Comparison of ENCODE assay signal across 2 cellular contexts in the genomic region with DNA sequence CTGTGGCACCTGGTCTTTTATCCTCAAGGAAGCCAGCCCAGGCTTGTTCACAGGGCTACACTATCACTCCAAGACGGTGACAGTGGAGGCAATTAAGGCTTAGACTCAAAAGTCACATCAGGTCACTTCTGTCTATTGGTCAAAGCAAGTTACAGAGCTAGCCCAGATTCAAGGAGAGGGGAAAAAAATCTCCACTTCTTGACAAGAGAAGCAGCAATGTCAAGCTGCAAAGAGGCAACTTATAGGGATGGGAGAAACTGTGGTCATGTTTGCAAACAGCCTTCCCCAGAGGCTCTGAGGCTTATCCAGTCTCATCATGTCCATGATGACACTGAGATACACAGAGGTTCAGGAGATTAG.
TF ChIP-seq lines count a peak whose summit lies in the region.

No MANE protein-coding gene starts in this region.

TF ChIP-seq in SK-N-SH treated with all-trans-retinoic acid at 6 μM for 48 hours, 23 proteins besides CTCF, POLR2A, EP300 and RAD21 (continued from another document):
- no peak for TF ChIP-seq CREB5 (CRISPR knock-in tag; IDR thresholded peaks at IDR 0.05; ENCODE audit: low read depth)
- no peak for TF ChIP-seq TSHZ2 (CRISPR knock-in tag; IDR thresholded peaks at IDR 0.05)
- TF ChIP-seq RARB (CRISPR knock-in tag; IDR thresholded peaks at IDR 0.05): no peak
- no peak for TF ChIP-seq CSDC2 (CRISPR knock-in tag; IDR thresholded peaks at IDR 0.05)
- TF ChIP-seq, protein P1, sequence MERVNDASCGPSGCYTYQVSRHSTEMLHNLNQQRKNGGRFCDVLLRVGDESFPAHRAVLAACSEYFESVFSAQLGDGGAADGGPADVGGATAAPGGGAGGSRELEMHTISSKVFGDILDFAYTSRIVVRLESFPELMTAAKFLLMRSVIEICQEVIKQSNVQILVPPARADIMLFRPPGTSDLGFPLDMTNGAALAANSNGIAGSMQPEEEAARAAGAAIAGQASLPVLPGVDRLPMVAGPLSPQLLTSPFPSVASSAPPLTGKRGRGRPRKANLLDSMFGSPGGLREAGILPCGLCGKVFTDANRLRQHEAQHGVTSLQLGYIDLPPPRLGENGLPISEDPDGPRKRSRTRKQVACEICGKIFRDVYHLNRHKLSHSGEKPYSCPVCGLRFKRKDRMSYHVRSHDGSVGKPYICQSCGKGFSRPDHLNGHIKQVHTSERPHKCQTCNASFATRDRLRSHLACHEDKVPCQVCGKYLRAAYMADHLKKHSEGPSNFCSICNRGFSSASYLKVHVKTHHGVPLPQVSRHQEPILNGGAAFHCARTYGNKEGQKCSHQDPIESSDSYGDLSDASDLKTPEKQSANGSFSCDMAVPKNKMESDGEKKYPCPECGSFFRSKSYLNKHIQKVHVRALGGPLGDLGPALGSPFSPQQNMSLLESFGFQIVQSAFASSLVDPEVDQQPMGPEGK (CRISPR knock-in tag; IDR thresholded peaks at IDR 0.05; ENCODE audit: borderline replicate concordance): no peak
- TF ChIP-seq POU6F1 (CRISPR knock-in tag; IDR thresholded peaks at IDR 0.05; ENCODE audit: borderline replicate concordance, low read depth): no peak
- TF ChIP-seq ZNF8 (CRISPR knock-in tag; IDR thresholded peaks at IDR 0.05): no peak
- TF ChIP-seq, protein P2, sequence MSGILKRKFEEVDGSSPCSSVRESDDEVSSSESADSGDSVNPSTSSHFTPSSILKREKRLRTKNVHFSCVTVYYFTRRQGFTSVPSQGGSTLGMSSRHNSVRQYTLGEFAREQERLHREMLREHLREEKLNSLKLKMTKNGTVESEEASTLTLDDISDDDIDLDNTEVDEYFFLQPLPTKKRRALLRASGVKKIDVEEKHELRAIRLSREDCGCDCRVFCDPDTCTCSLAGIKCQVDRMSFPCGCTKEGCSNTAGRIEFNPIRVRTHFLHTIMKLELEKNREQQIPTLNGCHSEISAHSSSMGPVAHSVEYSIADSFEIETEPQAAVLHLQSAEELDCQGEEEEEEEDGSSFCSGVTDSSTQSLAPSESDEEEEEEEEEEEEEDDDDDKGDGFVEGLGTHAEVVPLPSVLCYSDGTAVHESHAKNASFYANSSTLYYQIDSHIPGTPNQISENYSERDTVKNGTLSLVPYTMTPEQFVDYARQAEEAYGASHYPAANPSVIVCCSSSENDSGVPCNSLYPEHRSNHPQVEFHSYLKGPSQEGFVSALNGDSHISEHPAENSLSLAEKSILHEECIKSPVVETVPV (CRISPR knock-in tag; IDR thresholded peaks at IDR 0.05): no peak
- no peak for TF ChIP-seq ISL1 (CRISPR knock-in tag; IDR thresholded peaks at IDR 0.05)
- no peak for TF ChIP-seq ZFP3 (CRISPR knock-in tag; IDR thresholded peaks at IDR 0.05)
TF ChIP-seq in SK-N-SH treated with all-trans-retinoic acid at 6 μM for 48 hours: peak in this region for 0.

TF ChIP-seq in SK-N-SH, 30 proteins besides CTCF, POLR2A, EP300 and RAD21 (continued from another document):
- TF ChIP-seq REST (IDR thresholded peaks at IDR 0.05; ENCODE audit: low read depth, low read length) (no peak), USF1 (IDR thresholded peaks at IDR 0.05; ENCODE audit: borderline replicate concordance, low read depth) (no peak), CHD2 (IDR thresholded peaks at IDR 0.05; ENCODE audit: low read length, partially characterized antibody) (no peak), FOSL2 (IDR thresholded peaks at IDR 0.05; ENCODE audit: borderline replicate concordance, low read depth) (no peak), NRF1 (IDR thresholded peaks at IDR 0.05; ENCODE audit: low read depth, low read length) (no peak), TEAD4 (IDR thresholded peaks at IDR 0.05; ENCODE audit: borderline replicate concordance, insufficient read depth) (no peak), RFX5 (IDR thresholded peaks at IDR 0.05; ENCODE audit: low read length) (no peak), POLR2AphosphoS5 (IDR thresholded peaks at IDR 0.05; ENCODE audit: low read depth, low read length) (no peak)
TF ChIP-seq in SK-N-SH: peak in this region for 0.
